ENCODE assay signal across 1 cellular context in genomic region chr6:139962663-139963314, GRCh38.
TF ChIP-seq lines count a peak whose summit lies in the region.

No MANE protein-coding gene starts in this region.

TF ChIP-seq in HepG2, 621 proteins besides CTCF, POLR2A, EP300 and RAD21 (continued from another document):
- TF ChIP-seq ZNF275 (CRISPR knock-in tag; IDR thresholded peaks at IDR 0.05; ENCODE audit: borderline replicate concordance) (no peak), MTA1 (CRISPR knock-in tag; IDR thresholded peaks at IDR 0.05; ENCODE audit: borderline replicate concordance) (no peak), ISX (CRISPR knock-in tag; conservative IDR thresholded peaks at IDR 0.05) (no peak), GRHL1 (CRISPR knock-in tag; conservative IDR thresholded peaks at IDR 0.05) (no peak), ZNF629 (CRISPR knock-in tag; conservative IDR thresholded peaks at IDR 0.05) (no peak)
